ENCODE assay signal across 29 cellular contexts in the genomic region with DNA sequence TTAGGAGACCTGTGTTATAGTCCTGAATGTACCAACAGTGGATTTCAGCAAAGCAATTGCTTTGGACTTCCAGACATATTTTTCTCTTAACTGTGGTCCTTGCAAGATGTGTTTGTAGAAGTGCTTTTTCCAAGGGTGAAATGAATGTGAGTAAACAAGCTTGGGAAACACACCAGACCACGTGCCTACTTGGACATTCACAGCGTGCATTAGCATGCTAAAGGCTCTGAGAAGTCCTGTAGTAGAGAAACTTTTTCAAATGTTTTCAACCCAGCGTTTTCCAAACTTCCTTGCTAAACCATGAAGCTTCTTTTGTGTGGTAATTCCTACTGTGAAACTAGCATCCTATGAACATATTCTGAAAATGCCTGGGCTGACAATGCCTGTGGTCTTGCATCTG.
"Had no signal": no experiment of that assay in that cellular context is flagged by ENCODE, and none has a peak within 500 bp of the region (broad histone marks: within the 10 kb centered on the region; RNA-seq: fewer than 3 reads in every experiment).

No MANE protein-coding gene starts in this region.

- H3K27ac ChIP-seq: colonic mucosa, coronary artery, dorsolateral prefrontal cortex, epithelial cell of prostate, esophagus muscularis mucosa, esophagus squamous epithelium, foreskin keratinocyte, gastrocnemius medialis, gastroesophageal sphincter, heart left ventricle, heart right ventricle had no signal

- H3K27ac Mint-ChIP-seq: dendritic cell treated with granulocyte-macrophage colony-stimulating factor and Interleukin-4, amounts not matched to agents 40 ng/mL and 50 ng/mL, for 4 days; effector memory CD8-positive, alpha-beta T cell had no signal

- H3K9me3 Mint-ChIP-seq: dendritic cell treated with granulocyte-macrophage colony-stimulating factor and Interleukin-4, amounts not matched to agents 40 ng/mL and 50 ng/mL, for 4 days; effector memory CD8-positive, alpha-beta T cell; endodermal cell had no signal

- H3K4me1 ChIP-seq: colonic mucosa, foreskin keratinocyte, heart left ventricle had no signal

- H3K4me3 ChIP-seq: colonic mucosa, coronary artery, dorsolateral prefrontal cortex, esophagus muscularis mucosa, esophagus squamous epithelium, gastrocnemius medialis, gastroesophageal sphincter, heart left ventricle, heart right ventricle had no signal

- H3K9me3 ChIP-seq: colonic mucosa, esophagus muscularis mucosa, esophagus squamous epithelium, gastrocnemius medialis, gastroesophageal sphincter, heart left ventricle, heart right ventricle had no signal

- H3K4me3 Mint-ChIP-seq: dendritic cell treated with granulocyte-macrophage colony-stimulating factor and Interleukin-4, amounts not matched to agents 40 ng/mL and 50 ng/mL, for 4 days; effector memory CD8-positive, alpha-beta T cell; endodermal cell had no signal

- FAIRE-seq: colon, endometrium, endothelial cell of umbilical vein, frontal cortex had no signal

- DNase-seq: colonic mucosa; cortex of kidney; dermis blood vessel endothelial cell; dorsolateral prefrontal cortex; effector CD4-positive, alpha-beta T cell; effector CD8-positive, alpha-beta T cell; effector memory CD4-positive, alpha-beta T cell; effector memory CD8-positive, alpha-beta T cell; endodermal cell; erythroblast; esophagus squamous epithelium; foreskin fibroblast; foreskin keratinocyte; foreskin melanocyte; gastrocnemius medialis; glutamatergic neuron; head of caudate nucleus; heart left ventricle; heart right ventricle had no signal

- ATAC-seq: effector memory CD8-positive, alpha-beta T cell; esophagus mucosa; gastrocnemius medialis; gastroesophageal sphincter; heart left ventricle; heart right ventricle had no signal

- H3K27me3 ChIP-seq: colonic mucosa, gastroesophageal sphincter had no signal

- H3K36me3 ChIP-seq: colonic mucosa, esophagus muscularis mucosa, esophagus squamous epithelium, gastrocnemius medialis, gastroesophageal sphincter, heart left ventricle, heart right ventricle had no signal
